In genomic region chr15:75639709-75640482, GRCh38 we compare ENCODE assay signal across 1 cellular context.
A peak's percentile ranks its signal among the peaks of the same experiment; 100 is the strongest.
TF ChIP-seq lines count a peak whose summit lies in the region.

A gene with protein sequence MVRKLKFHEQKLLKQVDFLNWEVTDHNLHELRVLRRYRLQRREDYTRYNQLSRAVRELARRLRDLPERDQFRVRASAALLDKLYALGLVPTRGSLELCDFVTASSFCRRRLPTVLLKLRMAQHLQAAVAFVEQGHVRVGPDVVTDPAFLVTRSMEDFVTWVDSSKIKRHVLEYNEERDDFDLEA (minus strand): TSS chr15:75640224. CDS start chr15:75640168, 56 bp downstream.

TF ChIP-seq in K562, 482 proteins besides CTCF, POLR2A, EP300 and RAD21 (continued from another document and continues in another):
- TF ChIP-seq NFE2 (IDR thresholded peaks at IDR 0.05; ENCODE audit: low read depth) = no peak
- no peak for TF ChIP-seq ID3 (CRISPR knock-in tag; IDR thresholded peaks at IDR 0.05)
- peak; percentile 71; the same call in 1 of the 2 replicates for TF ChIP-seq ID3 (tag; IDR thresholded peaks at IDR 0.05)
- TF ChIP-seq SMAD2 (IDR thresholded peaks at IDR 0.05; ENCODE audit: low read depth, low read length) = no peak
- TF ChIP-seq ZNF12 (CRISPR knock-in tag; IDR thresholded peaks at IDR 0.05) = peak; percentile 85; the same call in 1 of the 2 replicates
- TF ChIP-seq U2AF2 (optimal IDR thresholded peaks at IDR 0.05; ENCODE audit: low read depth, low read length) = no peak
- no peak for TF ChIP-seq ZNF347 (CRISPR knock-in tag; IDR thresholded peaks at IDR 0.05; ENCODE audit: low read depth)
- TF ChIP-seq ZBTB5 (IDR thresholded peaks at IDR 0.05) = no peak
- TF ChIP-seq ZNF324 (CRISPR knock-in tag; IDR thresholded peaks at IDR 0.05) = no peak
- peak; percentile 98 for TF ChIP-seq KDM5B (IDR thresholded peaks at IDR 0.05; ENCODE audit: insufficient replicate concordance, low read depth, low read length)
- TF ChIP-seq ETV1 (tag; conservative IDR thresholded peaks at IDR 0.05; ENCODE audit: low read depth) = no peak; the same call in 1 of the 2 replicates
- no peak for TF ChIP-seq STAT5B (CRISPR knock-in tag; IDR thresholded peaks at IDR 0.05)
- TF ChIP-seq, protein P1, sequence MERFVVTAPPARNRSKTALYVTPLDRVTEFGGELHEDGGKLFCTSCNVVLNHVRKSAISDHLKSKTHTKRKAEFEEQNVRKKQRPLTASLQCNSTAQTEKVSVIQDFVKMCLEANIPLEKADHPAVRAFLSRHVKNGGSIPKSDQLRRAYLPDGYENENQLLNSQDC (CRISPR knock-in tag; IDR thresholded peaks at IDR 0.05) = no peak; the same call in 1 of the 2 replicates
- TF ChIP-seq, protein P2, sequence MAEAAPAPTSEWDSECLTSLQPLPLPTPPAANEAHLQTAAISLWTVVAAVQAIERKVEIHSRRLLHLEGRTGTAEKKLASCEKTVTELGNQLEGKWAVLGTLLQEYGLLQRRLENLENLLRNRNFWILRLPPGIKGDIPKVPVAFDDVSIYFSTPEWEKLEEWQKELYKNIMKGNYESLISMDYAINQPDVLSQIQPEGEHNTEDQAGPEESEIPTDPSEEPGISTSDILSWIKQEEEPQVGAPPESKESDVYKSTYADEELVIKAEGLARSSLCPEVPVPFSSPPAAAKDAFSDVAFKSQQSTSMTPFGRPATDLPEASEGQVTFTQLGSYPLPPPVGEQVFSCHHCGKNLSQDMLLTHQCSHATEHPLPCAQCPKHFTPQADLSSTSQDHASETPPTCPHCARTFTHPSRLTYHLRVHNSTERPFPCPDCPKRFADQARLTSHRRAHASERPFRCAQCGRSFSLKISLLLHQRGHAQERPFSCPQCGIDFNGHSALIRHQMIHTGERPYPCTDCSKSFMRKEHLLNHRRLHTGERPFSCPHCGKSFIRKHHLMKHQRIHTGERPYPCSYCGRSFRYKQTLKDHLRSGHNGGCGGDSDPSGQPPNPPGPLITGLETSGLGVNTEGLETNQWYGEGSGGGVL (CRISPR knock-in tag; IDR thresholded peaks at IDR 0.05) = no peak
- TF ChIP-seq ZNF518B (CRISPR knock-in tag; IDR thresholded peaks at IDR 0.05) = no peak
- no peak for TF ChIP-seq EWSR1 (IDR thresholded peaks at IDR 0.05; ENCODE audit: borderline replicate concordance, low read depth, partially characterized antibody)
- no peak for TF ChIP-seq ZNF175 (CRISPR knock-in tag; IDR thresholded peaks at IDR 0.05; ENCODE audit: low read depth)
- no peak for TF ChIP-seq POLR3G (IDR thresholded peaks at IDR 0.05; ENCODE audit: extremely low read depth, insufficient read length, insufficient replicate concordance)
- TF ChIP-seq SMAD4 (CRISPR knock-in tag; conservative IDR thresholded peaks at IDR 0.05) = no peak
- TF ChIP-seq ZNF431 (CRISPR knock-in tag; IDR thresholded peaks at IDR 0.05) = 0 out of 2 replicates have a peak, but pooled peaks have one; percentile 45
- peak; percentile 72; the same call in 1 of the 2 replicates for TF ChIP-seq SP1 (CRISPR knock-in tag; IDR thresholded peaks at IDR 0.05)
- TF ChIP-seq, protein P3, sequence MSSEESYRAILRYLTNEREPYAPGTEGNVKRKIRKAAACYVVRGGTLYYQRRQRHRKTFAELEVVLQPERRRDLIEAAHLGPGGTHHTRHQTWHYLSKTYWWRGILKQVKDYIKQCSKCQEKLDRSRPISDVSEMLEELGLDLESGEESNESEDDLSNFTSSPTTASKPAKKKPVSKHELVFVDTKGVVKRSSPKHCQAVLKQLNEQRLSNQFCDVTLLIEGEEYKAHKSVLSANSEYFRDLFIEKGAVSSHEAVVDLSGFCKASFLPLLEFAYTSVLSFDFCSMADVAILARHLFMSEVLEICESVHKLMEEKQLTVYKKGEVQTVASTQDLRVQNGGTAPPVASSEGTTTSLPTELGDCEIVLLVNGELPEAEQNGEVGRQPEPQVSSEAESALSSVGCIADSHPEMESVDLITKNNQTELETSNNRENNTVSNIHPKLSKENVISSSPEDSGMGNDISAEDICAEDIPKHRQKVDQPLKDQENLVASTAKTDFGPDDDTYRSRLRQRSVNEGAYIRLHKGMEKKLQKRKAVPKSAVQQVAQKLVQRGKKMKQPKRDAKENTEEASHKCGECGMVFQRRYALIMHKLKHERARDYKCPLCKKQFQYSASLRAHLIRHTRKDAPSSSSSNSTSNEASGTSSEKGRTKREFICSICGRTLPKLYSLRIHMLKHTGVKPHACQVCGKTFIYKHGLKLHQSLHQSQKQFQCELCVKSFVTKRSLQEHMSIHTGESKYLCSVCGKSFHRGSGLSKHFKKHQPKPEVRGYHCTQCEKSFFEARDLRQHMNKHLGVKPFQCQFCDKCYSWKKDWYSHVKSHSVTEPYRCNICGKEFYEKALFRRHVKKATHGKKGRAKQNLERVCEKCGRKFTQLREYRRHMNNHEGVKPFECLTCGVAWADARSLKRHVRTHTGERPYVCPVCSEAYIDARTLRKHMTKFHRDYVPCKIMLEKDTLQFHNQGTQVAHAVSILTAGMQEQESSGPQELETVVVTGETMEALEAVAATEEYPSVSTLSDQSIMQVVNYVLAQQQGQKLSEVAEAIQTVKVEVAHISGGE (CRISPR knock-in tag; IDR thresholded peaks at IDR 0.05) = no peak; a peak in 2 of 6 replicates
- peak; percentile 66 for TF ChIP-seq ETS1 (conservative IDR thresholded peaks at IDR 0.05; ENCODE audit: control insufficient read depth, low read depth, low read length)
- TF ChIP-seq ATF6 (CRISPR knock-in tag; IDR thresholded peaks at IDR 0.05) = peak; percentile 96; the same call in 1 of the 2 replicates
- no peak for TF ChIP-seq ZNF174 (CRISPR knock-in tag; IDR thresholded peaks at IDR 0.05)
- peak; percentile 67 for TF ChIP-seq ZFX (CRISPR knock-in tag; IDR thresholded peaks at IDR 0.05)
- TF ChIP-seq BCLAF1 (IDR thresholded peaks at IDR 0.05; ENCODE audit: borderline replicate concordance in 1 of 2, control insufficient read depth in 1 of 2, low read depth in 2 of 2, low read length in 1 of 2) = no peak
- TF ChIP-seq, protein P4, sequence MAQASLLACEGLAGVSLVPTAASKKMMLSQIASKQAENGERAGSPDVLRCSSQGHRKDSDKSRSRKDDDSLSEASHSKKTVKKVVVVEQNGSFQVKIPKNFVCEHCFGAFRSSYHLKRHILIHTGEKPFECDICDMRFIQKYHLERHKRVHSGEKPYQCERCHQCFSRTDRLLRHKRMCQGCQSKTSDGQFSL (CRISPR knock-in tag; IDR thresholded peaks at IDR 0.05) = 0 out of 2 replicates have a peak, but pooled peaks have one; percentile 54
- TF ChIP-seq, protein P4 (tag; IDR thresholded peaks at IDR 0.05) = no peak
- no peak for TF ChIP-seq TSHZ1 (CRISPR knock-in tag; IDR thresholded peaks at IDR 0.05)
